ENCODE assay signal across 30 cellular contexts in the genomic region with DNA sequence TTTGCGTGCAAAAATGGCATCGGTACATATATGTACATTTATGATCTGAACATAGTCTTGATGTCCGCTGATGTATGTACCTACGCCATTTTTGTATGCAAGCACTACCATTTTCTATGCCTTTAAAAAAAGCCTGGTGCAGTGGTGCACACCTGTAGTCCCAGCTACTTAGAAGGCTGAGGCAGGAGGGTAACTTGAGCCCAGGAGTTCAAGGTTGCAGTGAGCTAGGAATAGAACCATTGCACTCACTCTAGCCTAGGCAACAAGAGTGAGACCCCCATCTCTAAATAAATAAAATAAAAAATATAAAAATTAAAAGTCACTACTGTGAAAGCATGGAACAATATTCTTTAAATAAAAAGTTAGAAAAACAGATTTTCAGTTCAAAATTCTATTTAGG.
"Had no signal": no experiment of that assay in that cellular context is flagged by ENCODE, and none has a peak within 500 bp of the region (broad histone marks: within the 10 kb centered on the region; RNA-seq: fewer than 3 reads in every experiment).

No MANE protein-coding gene starts in this region.

- H3K4me1 Mint-ChIP-seq: nephron had no signal

- H3K9me3 Mint-ChIP-seq: activated naive CD4-positive, alpha-beta T cell treated with anti-CD3 and anti-CD28 coated beads for 36 hours; activated naive CD8-positive, alpha-beta T cell treated with anti-CD3 and anti-CD28 coated beads for 36 hours; nephron had no signal

- H3K4me3 ChIP-seq: adrenal gland, body of pancreas, esophagus squamous epithelium, hepatocyte, right atrium auricular region, thoracic aorta, upper lobe of left lung had no signal

- H3K36me3 ChIP-seq: adrenal gland, right atrium auricular region, thoracic aorta, upper lobe of left lung had no signal

- H3K9me3 ChIP-seq: adrenal gland, body of pancreas, esophagus squamous epithelium, right atrium auricular region, thoracic aorta, upper lobe of left lung had no signal

- H3K27me3 ChIP-seq: adrenal gland, body of pancreas, esophagus squamous epithelium, hepatocyte, right atrium auricular region, upper lobe of left lung had no signal

- ATAC-seq: activated CD4-positive, CD25-positive, alpha-beta regulatory T cell treated with anti-CD3 and anti-CD28 coated beads, Interleukin-2, amount 50 U/mL, for 24 hours; body of pancreas; left ventricle myocardium superior had no signal

- H3K4me3 Mint-ChIP-seq: activated naive CD4-positive, alpha-beta T cell treated with anti-CD3 and anti-CD28 coated beads for 36 hours; activated naive CD8-positive, alpha-beta T cell treated with anti-CD3 and anti-CD28 coated beads for 36 hours; nephron had no signal

- H3K9ac ChIP-seq: parathyroid adenoma had no signal

- H3K4me2 ChIP-seq: hepatocyte had no signal

- H3K4me1 ChIP-seq: parathyroid adenoma had no signal

- H3K27ac ChIP-seq: adrenal gland, epithelial cell of prostate, esophagus squamous epithelium, hepatocyte, parathyroid adenoma, right atrium auricular region, thoracic aorta, upper lobe of left lung, WERI-Rb-1 had no signal

- DNase-seq: activated CD4-positive, alpha-beta T cell treated with anti-CD3 and anti-CD28 coated beads for 48 hours; activated CD4-positive, alpha-beta T cell treated with anti-CD3 and anti-CD28 coated beads, Interleukin-2, amount 50 U/mL, for 48 hours; activated CD8-positive, alpha-beta memory T cell treated with anti-CD3 and anti-CD28 coated beads for 24 hours; activated effector memory CD4-positive, alpha-beta T cell treated with Interleukin-2 at 50 U/mL for 16 hours; activated naive CD4-positive, alpha-beta T cell treated with anti-CD3 and anti-CD28 coated beads for 36 hours; activated naive CD8-positive, alpha-beta T cell treated with anti-CD3 and anti-CD28 coated beads for 36 hours; aorta; body of pancreas; dermis blood vessel endothelial cell; effector CD4-positive, alpha-beta T cell; esophagus squamous epithelium; foreskin melanocyte; glutamatergic neuron; islet precursor cell; left ventricle myocardium superior; stimulated activated CD4-positive, alpha-beta T cell treated with anti-CD3 and anti-CD28 coated beads, Interleukin-15, amount 100 ng/mL, for 24 hours; stimulated activated CD4-positive, alpha-beta T cell treated with anti-CD3 and anti-CD28 coated beads, Interleukin-2, amount 100 ng/mL, for 24 hours; stimulated activated naive CD4-positive, alpha-beta T cell; T-helper 1 cell; upper lobe of left lung; WERI-Rb-1 had no signal

- H2AFZ ChIP-seq: hepatocyte, parathyroid adenoma had no signal

- FAIRE-seq: colon had no signal

- H3K27me3 Mint-ChIP-seq: activated naive CD8-positive, alpha-beta T cell treated with anti-CD3 and anti-CD28 coated beads for 36 hours had no signal

- H3K27ac Mint-ChIP-seq: activated naive CD4-positive, alpha-beta T cell treated with anti-CD3 and anti-CD28 coated beads for 36 hours; activated naive CD8-positive, alpha-beta T cell treated with anti-CD3 and anti-CD28 coated beads for 36 hours; nephron had no signal
